Comparison of ENCODE assay signal across 1 cellular context in genomic region chr15:29815000-29815704, GRCh38.
TF ChIP-seq lines count a peak whose summit lies in the region.

No MANE protein-coding gene starts in this region.

TF ChIP-seq in K562, 482 proteins besides CTCF, POLR2A, EP300 and RAD21 (continued from another document and continues in another):
- TF ChIP-seq, protein P1, sequence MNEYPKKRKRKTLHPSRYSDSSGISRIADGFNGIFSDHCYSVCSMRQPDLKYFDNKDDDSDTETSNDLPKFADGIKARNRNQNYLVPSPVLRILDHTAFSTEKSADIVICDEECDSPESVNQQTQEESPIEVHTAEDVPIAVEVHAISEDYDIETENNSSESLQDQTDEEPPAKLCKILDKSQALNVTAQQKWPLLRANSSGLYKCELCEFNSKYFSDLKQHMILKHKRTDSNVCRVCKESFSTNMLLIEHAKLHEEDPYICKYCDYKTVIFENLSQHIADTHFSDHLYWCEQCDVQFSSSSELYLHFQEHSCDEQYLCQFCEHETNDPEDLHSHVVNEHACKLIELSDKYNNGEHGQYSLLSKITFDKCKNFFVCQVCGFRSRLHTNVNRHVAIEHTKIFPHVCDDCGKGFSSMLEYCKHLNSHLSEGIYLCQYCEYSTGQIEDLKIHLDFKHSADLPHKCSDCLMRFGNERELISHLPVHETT (CRISPR knock-in tag; conservative IDR thresholded peaks at IDR 0.05 in 1 of 2, IDR thresholded peaks at IDR 0.05 in 1 of 2), result no peak
- no peak for TF ChIP-seq ELK3 (CRISPR knock-in tag; IDR thresholded peaks at IDR 0.05)
- no peak for TF ChIP-seq POLR3G (IDR thresholded peaks at IDR 0.05; ENCODE audit: extremely low read depth, insufficient read length, insufficient replicate concordance)
- TF ChIP-seq DLX4 (CRISPR knock-in tag; IDR thresholded peaks at IDR 0.05), result no peak
- TF ChIP-seq STAT6 (CRISPR knock-in tag; IDR thresholded peaks at IDR 0.05), result no peak
- TF ChIP-seq FIP1L1 (IDR thresholded peaks at IDR 0.05; ENCODE audit: low read depth, low read length, poor library complexity, severe bottlenecking), result no peak
- TF ChIP-seq CTCFL (IDR thresholded peaks at IDR 0.05; ENCODE audit: borderline replicate concordance, insufficient read depth, low read depth, low read length, poor library complexity, severe bottlenecking), result no peak
- no peak for TF ChIP-seq GTF2F1 (IDR thresholded peaks at IDR 0.05; ENCODE audit: low read depth, low read length)
- TF ChIP-seq PTTG1 (tag; IDR thresholded peaks at IDR 0.05; ENCODE audit: low read depth), result no peak
- TF ChIP-seq, protein P2, sequence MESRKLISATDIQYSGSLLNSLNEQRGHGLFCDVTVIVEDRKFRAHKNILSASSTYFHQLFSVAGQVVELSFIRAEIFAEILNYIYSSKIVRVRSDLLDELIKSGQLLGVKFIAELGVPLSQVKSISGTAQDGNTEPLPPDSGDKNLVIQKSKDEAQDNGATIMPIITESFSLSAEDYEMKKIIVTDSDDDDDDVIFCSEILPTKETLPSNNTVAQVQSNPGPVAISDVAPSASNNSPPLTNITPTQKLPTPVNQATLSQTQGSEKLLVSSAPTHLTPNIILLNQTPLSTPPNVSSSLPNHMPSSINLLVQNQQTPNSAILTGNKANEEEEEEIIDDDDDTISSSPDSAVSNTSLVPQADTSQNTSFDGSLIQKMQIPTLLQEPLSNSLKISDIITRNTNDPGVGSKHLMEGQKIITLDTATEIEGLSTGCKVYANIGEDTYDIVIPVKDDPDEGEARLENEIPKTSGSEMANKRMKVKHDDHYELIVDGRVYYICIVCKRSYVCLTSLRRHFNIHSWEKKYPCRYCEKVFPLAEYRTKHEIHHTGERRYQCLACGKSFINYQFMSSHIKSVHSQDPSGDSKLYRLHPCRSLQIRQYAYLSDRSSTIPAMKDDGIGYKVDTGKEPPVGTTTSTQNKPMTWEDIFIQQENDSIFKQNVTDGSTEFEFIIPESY (CRISPR knock-in tag; IDR thresholded peaks at IDR 0.05), result no peak
- TF ChIP-seq DACH1 (IDR thresholded peaks at IDR 0.05; ENCODE audit: partially characterized antibody), result peak; percentile 26
- peak; percentile 22; the same call in 1 of the 2 replicates for TF ChIP-seq RAD51 (IDR thresholded peaks at IDR 0.05; ENCODE audit: borderline replicate concordance, low read depth)
- TF ChIP-seq HMG20A (CRISPR knock-in tag; conservative IDR thresholded peaks at IDR 0.05), result no peak
- no peak for TF ChIP-seq HLTF (IDR thresholded peaks at IDR 0.05)
- TF ChIP-seq NEUROD1 (IDR thresholded peaks at IDR 0.05; ENCODE audit: borderline replicate concordance, low read depth, low read length, partially characterized antibody), result no peak
- TF ChIP-seq, protein P3, sequence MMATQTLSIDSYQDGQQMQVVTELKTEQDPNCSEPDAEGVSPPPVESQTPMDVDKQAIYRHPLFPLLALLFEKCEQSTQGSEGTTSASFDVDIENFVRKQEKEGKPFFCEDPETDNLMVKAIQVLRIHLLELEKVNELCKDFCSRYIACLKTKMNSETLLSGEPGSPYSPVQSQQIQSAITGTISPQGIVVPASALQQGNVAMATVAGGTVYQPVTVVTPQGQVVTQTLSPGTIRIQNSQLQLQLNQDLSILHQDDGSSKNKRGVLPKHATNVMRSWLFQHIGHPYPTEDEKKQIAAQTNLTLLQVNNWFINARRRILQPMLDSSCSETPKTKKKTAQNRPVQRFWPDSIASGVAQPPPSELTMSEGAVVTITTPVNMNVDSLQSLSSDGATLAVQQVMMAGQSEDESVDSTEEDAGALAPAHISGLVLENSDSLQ (IDR thresholded peaks at IDR 0.05), result peak; percentile 55; the same call in 1 of the 2 replicates
- TF ChIP-seq MCM2 (IDR thresholded peaks at IDR 0.05; ENCODE audit: low read depth), result no peak
- TF ChIP-seq MXI1 (IDR thresholded peaks at IDR 0.05; ENCODE audit: low read depth, low read length), result peak; percentile 62; the same call in 1 of the 2 replicates
- no peak for TF ChIP-seq TFAM (CRISPR knock-in tag; conservative IDR thresholded peaks at IDR 0.05)
- no peak for TF ChIP-seq FOS (IDR thresholded peaks at IDR 0.05; ENCODE audit: extremely low read depth, insufficient read length)
- TF ChIP-seq, protein P4, sequence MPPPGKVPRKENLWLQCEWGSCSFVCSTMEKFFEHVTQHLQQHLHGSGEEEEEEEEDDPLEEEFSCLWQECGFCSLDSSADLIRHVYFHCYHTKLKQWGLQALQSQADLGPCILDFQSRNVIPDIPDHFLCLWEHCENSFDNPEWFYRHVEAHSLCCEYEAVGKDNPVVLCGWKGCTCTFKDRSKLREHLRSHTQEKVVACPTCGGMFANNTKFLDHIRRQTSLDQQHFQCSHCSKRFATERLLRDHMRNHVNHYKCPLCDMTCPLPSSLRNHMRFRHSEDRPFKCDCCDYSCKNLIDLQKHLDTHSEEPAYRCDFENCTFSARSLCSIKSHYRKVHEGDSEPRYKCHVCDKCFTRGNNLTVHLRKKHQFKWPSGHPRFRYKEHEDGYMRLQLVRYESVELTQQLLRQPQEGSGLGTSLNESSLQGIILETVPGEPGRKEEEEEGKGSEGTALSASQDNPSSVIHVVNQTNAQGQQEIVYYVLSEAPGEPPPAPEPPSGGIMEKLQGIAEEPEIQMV (tag; conservative IDR thresholded peaks at IDR 0.05; ENCODE audit: low read depth), result no peak
- TF ChIP-seq USF2 (CRISPR knock-in tag; IDR thresholded peaks at IDR 0.05), result no peak
- TF ChIP-seq KHSRP (IDR thresholded peaks at IDR 0.05), result no peak
- peak; percentile 36; the same call in 1 of the 2 replicates for TF ChIP-seq ZNF592 (IDR thresholded peaks at IDR 0.05)
- no peak for TF ChIP-seq HIVEP1 (CRISPR knock-in tag; IDR thresholded peaks at IDR 0.05)
- TF ChIP-seq ID3 (CRISPR knock-in tag; IDR thresholded peaks at IDR 0.05), result no peak
- no peak for TF ChIP-seq ID3 (tag; IDR thresholded peaks at IDR 0.05)
- no peak for TF ChIP-seq MCM3 (IDR thresholded peaks at IDR 0.05)
- no peak for TF ChIP-seq ZNF253 (CRISPR knock-in tag; conservative IDR thresholded peaks at IDR 0.05)
- TF ChIP-seq HNRNPK (IDR thresholded peaks at IDR 0.05; ENCODE audit: low read depth, low read length, poor library complexity, severe bottlenecking), result no peak
- TF ChIP-seq, protein P5, sequence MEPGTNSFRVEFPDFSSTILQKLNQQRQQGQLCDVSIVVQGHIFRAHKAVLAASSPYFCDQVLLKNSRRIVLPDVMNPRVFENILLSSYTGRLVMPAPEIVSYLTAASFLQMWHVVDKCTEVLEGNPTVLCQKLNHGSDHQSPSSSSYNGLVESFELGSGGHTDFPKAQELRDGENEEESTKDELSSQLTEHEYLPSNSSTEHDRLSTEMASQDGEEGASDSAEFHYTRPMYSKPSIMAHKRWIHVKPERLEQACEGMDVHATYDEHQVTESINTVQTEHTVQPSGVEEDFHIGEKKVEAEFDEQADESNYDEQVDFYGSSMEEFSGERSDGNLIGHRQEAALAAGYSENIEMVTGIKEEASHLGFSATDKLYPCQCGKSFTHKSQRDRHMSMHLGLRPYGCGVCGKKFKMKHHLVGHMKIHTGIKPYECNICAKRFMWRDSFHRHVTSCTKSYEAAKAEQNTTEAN (CRISPR knock-in tag; IDR thresholded peaks at IDR 0.05), result no peak
- no peak for TF ChIP-seq CEBPG (CRISPR knock-in tag; IDR thresholded peaks at IDR 0.05)
- no peak for TF ChIP-seq CEBPG (tag; conservative IDR thresholded peaks at IDR 0.05 in 1 of 2, IDR thresholded peaks at IDR 0.05 in 1 of 2)
- peak; percentile 48; the same call in 1 of the 2 replicates for TF ChIP-seq DPF2 (IDR thresholded peaks at IDR 0.05)
- TF ChIP-seq MNT (conservative IDR thresholded peaks at IDR 0.05), result peak; percentile 66 to 85
- TF ChIP-seq TGIF2 (CRISPR knock-in tag; IDR thresholded peaks at IDR 0.05), result no peak
